2 cellular contexts compared by ENCODE assay signal in the genomic region with DNA sequence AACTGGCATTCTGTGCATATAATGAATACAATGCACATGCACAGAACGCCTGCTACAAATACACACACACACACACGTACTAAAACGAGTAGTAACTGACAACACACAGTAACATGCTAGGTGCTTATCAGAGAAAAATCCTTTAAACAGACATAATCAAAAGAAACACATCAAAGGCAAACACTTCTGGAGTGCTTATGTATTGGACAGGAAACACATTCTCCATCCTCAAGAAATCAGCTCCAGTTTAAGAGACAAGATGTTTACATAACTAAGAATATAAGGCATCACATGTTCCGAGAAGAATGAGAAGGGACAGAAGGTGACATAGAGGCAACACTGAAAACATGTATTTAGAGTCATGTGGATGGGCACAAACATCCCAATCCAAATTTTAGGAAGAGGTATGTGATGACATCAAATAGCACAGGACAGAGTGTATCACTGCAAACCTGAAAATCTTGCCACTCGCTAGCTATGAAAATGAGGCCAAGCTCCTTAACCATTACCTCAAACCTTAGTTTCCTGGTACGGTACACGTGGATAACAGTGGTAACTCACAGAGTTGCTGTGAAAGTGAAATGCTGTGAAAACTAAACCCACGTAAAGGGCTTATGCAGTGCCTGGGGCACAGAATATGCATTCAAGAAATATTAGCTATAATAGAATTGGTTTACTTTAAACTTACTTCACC.
TF ChIP-seq lines count a peak whose summit lies in the region.

No MANE protein-coding gene starts in this region.

TF ChIP-seq in IMR-90, 13 proteins besides CTCF, POLR2A, EP300 and RAD21:
- no peak for TF ChIP-seq MAFK (IDR thresholded peaks at IDR 0.05; ENCODE audit: low read depth, low read length)
- no peak for TF ChIP-seq FOS (IDR thresholded peaks at IDR 0.05; ENCODE audit: low read depth, low read length)
- TF ChIP-seq MAZ (IDR thresholded peaks at IDR 0.05; ENCODE audit: borderline replicate concordance, low read depth, low read length), result no peak
- no peak for TF ChIP-seq NFE2L2 (IDR thresholded peaks at IDR 0.05; ENCODE audit: low read depth, low read length)
- TF ChIP-seq, protein P1, sequence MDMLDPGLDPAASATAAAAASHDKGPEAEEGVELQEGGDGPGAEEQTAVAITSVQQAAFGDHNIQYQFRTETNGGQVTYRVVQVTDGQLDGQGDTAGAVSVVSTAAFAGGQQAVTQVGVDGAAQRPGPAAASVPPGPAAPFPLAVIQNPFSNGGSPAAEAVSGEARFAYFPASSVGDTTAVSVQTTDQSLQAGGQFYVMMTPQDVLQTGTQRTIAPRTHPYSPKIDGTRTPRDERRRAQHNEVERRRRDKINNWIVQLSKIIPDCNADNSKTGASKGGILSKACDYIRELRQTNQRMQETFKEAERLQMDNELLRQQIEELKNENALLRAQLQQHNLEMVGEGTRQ (IDR thresholded peaks at IDR 0.05; ENCODE audit: low read depth, low read length), result no peak
- TF ChIP-seq, protein P2, sequence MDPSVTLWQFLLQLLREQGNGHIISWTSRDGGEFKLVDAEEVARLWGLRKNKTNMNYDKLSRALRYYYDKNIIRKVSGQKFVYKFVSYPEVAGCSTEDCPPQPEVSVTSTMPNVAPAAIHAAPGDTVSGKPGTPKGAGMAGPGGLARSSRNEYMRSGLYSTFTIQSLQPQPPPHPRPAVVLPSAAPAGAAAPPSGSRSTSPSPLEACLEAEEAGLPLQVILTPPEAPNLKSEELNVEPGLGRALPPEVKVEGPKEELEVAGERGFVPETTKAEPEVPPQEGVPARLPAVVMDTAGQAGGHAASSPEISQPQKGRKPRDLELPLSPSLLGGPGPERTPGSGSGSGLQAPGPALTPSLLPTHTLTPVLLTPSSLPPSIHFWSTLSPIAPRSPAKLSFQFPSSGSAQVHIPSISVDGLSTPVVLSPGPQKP (IDR thresholded peaks at IDR 0.05; ENCODE audit: borderline replicate concordance, low read depth, low read length), result no peak
- no peak for TF ChIP-seq RCOR1 (IDR thresholded peaks at IDR 0.05; ENCODE audit: insufficient replicate concordance, low read length)
- no peak for TF ChIP-seq SMC3 (IDR thresholded peaks at IDR 0.05; ENCODE audit: low read depth, low read length)

TF ChIP-seq in neural cell, 6 proteins besides CTCF, POLR2A, EP300 and RAD21:
- TF ChIP-seq, protein P3, sequence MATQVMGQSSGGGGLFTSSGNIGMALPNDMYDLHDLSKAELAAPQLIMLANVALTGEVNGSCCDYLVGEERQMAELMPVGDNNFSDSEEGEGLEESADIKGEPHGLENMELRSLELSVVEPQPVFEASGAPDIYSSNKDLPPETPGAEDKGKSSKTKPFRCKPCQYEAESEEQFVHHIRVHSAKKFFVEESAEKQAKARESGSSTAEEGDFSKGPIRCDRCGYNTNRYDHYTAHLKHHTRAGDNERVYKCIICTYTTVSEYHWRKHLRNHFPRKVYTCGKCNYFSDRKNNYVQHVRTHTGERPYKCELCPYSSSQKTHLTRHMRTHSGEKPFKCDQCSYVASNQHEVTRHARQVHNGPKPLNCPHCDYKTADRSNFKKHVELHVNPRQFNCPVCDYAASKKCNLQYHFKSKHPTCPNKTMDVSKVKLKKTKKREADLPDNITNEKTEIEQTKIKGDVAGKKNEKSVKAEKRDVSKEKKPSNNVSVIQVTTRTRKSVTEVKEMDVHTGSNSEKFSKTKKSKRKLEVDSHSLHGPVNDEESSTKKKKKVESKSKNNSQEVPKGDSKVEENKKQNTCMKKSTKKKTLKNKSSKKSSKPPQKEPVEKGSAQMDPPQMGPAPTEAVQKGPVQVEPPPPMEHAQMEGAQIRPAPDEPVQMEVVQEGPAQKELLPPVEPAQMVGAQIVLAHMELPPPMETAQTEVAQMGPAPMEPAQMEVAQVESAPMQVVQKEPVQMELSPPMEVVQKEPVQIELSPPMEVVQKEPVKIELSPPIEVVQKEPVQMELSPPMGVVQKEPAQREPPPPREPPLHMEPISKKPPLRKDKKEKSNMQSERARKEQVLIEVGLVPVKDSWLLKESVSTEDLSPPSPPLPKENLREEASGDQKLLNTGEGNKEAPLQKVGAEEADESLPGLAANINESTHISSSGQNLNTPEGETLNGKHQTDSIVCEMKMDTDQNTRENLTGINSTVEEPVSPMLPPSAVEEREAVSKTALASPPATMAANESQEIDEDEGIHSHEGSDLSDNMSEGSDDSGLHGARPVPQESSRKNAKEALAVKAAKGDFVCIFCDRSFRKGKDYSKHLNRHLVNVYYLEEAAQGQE (IDR thresholded peaks at IDR 0.05; ENCODE audit: borderline replicate concordance), result no peak
- no peak for TF ChIP-seq SMC3 (conservative IDR thresholded peaks at IDR 0.05; ENCODE audit: poor library complexity)
- TF ChIP-seq MXI1 (conservative IDR thresholded peaks at IDR 0.05; ENCODE audit: poor library complexity, severe bottlenecking), result no peak
- no peak for TF ChIP-seq EZH2 (IDR thresholded peaks at IDR 0.05; ENCODE audit: borderline replicate concordance, insufficient read depth, low read length, poor library complexity, severe bottlenecking)
- TF ChIP-seq POLR2AphosphoS5 (IDR thresholded peaks at IDR 0.05), result no peak
- TF ChIP-seq TAF1 (IDR thresholded peaks at IDR 0.05; ENCODE audit: low read depth), result no peak
